1 cellular context compared by ENCODE assay signal in the genomic region with DNA sequence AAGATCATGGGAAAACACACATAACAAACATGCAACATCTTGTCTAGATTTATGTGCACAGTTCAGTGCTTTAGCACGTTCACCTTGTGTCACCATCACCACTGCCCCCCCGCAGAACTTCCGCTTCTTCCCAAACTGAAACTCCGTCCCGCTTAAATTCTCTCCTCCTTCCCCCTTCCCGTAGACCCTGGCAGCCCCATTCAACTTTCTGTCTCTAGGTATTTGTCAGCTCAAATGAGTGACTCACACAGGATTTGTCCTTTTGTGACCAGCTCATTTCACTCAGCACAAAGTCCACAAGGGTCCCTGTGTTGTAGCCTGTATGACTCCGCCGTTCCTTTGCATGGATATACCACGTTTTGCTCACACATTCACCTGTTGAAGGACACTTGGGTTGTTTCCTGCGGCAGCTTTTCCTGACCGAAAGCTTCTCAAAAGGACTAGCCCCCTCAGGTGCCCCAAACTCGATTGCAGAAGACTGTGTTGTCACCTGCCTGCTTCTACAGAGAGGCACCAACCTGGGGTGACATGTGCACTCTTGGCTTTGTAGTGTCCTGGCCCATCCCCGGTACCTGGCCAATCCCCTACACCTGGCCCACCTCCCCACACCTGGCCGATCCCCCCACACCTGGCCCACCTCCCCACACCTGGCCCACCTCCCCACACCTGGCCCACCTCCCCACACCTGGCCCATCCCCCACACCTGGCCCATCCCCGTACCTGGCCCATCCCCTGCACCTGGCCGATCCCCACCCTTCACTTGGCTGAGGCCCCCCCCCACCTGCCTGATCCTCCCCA.
TF ChIP-seq lines count a peak whose summit lies in the region.

No MANE protein-coding gene starts in this region.

TF ChIP-seq in HCT116, 20 proteins besides CTCF, POLR2A, EP300 and RAD21 (continued from another document):
- TF ChIP-seq, protein P1, sequence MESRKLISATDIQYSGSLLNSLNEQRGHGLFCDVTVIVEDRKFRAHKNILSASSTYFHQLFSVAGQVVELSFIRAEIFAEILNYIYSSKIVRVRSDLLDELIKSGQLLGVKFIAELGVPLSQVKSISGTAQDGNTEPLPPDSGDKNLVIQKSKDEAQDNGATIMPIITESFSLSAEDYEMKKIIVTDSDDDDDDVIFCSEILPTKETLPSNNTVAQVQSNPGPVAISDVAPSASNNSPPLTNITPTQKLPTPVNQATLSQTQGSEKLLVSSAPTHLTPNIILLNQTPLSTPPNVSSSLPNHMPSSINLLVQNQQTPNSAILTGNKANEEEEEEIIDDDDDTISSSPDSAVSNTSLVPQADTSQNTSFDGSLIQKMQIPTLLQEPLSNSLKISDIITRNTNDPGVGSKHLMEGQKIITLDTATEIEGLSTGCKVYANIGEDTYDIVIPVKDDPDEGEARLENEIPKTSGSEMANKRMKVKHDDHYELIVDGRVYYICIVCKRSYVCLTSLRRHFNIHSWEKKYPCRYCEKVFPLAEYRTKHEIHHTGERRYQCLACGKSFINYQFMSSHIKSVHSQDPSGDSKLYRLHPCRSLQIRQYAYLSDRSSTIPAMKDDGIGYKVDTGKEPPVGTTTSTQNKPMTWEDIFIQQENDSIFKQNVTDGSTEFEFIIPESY (IDR thresholded peaks at IDR 0.05; ENCODE audit: extremely low read depth, insufficient replicate concordance, low read length): no peak
- no peak for TF ChIP-seq FOSL1 (IDR thresholded peaks at IDR 0.05; ENCODE audit: low read depth)
- TF ChIP-seq ELF1 (IDR thresholded peaks at IDR 0.05; ENCODE audit: borderline replicate concordance, low read depth): no peak
- TF ChIP-seq CBX3 (IDR thresholded peaks at IDR 0.05; ENCODE audit: low read depth): no peak
- no peak for TF ChIP-seq TCF7L2 (IDR thresholded peaks at IDR 0.05; ENCODE audit: borderline replicate concordance, extremely low read depth, insufficient read depth, insufficient read length)
- TF ChIP-seq, protein P2, sequence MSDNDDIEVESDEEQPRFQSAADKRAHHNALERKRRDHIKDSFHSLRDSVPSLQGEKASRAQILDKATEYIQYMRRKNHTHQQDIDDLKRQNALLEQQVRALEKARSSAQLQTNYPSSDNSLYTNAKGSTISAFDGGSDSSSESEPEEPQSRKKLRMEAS (IDR thresholded peaks at IDR 0.05): no peak
- TF ChIP-seq SIN3A (IDR thresholded peaks at IDR 0.05; ENCODE audit: low read depth): no peak
- TF ChIP-seq EGR1 (IDR thresholded peaks at IDR 0.05; ENCODE audit: low read depth): no peak
- TF ChIP-seq, protein P3, sequence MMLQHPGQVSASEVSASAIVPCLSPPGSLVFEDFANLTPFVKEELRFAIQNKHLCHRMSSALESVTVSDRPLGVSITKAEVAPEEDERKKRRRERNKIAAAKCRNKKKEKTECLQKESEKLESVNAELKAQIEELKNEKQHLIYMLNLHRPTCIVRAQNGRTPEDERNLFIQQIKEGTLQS (IDR thresholded peaks at IDR 0.05): no peak
- no peak for TF ChIP-seq ZNF274 (IDR thresholded peaks at IDR 0.05; ENCODE audit: low read depth, low read length)
- TF ChIP-seq, protein P4, sequence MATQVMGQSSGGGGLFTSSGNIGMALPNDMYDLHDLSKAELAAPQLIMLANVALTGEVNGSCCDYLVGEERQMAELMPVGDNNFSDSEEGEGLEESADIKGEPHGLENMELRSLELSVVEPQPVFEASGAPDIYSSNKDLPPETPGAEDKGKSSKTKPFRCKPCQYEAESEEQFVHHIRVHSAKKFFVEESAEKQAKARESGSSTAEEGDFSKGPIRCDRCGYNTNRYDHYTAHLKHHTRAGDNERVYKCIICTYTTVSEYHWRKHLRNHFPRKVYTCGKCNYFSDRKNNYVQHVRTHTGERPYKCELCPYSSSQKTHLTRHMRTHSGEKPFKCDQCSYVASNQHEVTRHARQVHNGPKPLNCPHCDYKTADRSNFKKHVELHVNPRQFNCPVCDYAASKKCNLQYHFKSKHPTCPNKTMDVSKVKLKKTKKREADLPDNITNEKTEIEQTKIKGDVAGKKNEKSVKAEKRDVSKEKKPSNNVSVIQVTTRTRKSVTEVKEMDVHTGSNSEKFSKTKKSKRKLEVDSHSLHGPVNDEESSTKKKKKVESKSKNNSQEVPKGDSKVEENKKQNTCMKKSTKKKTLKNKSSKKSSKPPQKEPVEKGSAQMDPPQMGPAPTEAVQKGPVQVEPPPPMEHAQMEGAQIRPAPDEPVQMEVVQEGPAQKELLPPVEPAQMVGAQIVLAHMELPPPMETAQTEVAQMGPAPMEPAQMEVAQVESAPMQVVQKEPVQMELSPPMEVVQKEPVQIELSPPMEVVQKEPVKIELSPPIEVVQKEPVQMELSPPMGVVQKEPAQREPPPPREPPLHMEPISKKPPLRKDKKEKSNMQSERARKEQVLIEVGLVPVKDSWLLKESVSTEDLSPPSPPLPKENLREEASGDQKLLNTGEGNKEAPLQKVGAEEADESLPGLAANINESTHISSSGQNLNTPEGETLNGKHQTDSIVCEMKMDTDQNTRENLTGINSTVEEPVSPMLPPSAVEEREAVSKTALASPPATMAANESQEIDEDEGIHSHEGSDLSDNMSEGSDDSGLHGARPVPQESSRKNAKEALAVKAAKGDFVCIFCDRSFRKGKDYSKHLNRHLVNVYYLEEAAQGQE (IDR thresholded peaks at IDR 0.05; ENCODE audit: low read depth): no peak
